16 cellular contexts compared by ENCODE assay signal in the genomic region with DNA sequence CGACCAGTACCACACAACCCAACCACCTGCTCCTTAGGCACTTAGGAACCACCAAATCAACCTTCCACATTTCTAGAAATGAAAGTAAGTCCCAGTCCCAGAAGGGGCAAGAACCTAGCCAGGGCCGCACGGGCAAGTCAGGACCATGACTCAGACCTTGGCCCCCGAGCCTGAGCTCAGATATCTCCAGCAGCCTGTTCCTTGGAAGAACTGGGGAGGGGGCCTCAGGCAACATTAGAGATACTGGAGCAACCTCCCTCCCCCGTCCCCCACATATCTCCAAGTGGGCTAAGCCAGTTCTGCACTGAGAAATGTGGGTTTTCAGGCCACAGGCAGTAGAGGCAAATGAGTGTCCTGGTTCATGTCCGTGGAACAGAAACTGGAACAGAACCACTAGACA. TPM values are rescaled to one million over a fixed set of nuclear protein-coding genes. Genes with fewer than 3 reads are reported as not detected.
A peak's percentile ranks its signal among the peaks of the same experiment; 100 is the strongest.
DNase-seq lines count a peak whose midpoint lies in the region; ATAC-seq, FAIRE-seq and TF ChIP-seq lines count a peak whose summit lies in the region.
"Had no signal": no experiment of that assay in that cellular context is flagged by ENCODE, and none has a peak within 500 bp of the region (broad histone marks: within the 10 kb centered on the region; RNA-seq: fewer than 3 reads in every experiment).

No MANE protein-coding gene starts in this region.

- 92% methylated on average over 6 of the region's 6 CpGs; no CpG with 5 or more reads in 1 of the 2 experiments for WGBS in H1 (ENCODE audit: extremely low coverage in 1 of 2, insufficient coverage in 1 of 2, insufficient read length in 1 of 2, insufficient replicate concordance in 2 of 2, low coverage in 1 of 2, low lambda C conversion rate in 2 of 2, missing lambda C conversion rate in 1 of 2), 2 experiments

- H3K4me3 ChIP-seq in OCI-LY7 (ENCODE audit: low read depth, low read length, poor library complexity, severe bottlenecking) (peak overlapping the region; percentile 5), H1 (ENCODE audit: extremely low read depth in 1 of 4, insufficient read depth in 2 of 4, low read depth in 3 of 4, low read length in 4 of 4) (no peak overlapping the region)
- H3K4me3 ChIP-seq: A549, heart left ventricle had no signal

- no peak for DNase-seq in activated naive CD4-positive, alpha-beta T cell treated with anti-CD3 and anti-CD28 coated beads for 36 hours
- DNase-seq in activated naive CD4-positive, alpha-beta T cell treated with Interleukin-2 at 50 U/mL for 16 hours, result no peak
- DNase-seq in OCI-LY7 (ENCODE audit: low spot score) (no peak), H1 (ENCODE audit: low read depth in 1 of 2, low spot score in 2 of 2) (no peak), NCI-H2171 (lab: John Stamatoyannopoulos, UW) (no peak), GM13976 (ENCODE audit: low spot score) (no peak), GOT3 (lab: John Stamatoyannopoulos, UW) (no peak)
- no peak for DNase-seq in stimulated activated naive B cell treated with anti-CD40 and anti-IgM and Interleukin-4, amounts not matched to agents 10 μg/mL and 1 μg/mL and 100 μg/mL, for 72 hours
- DNase-seq: central memory CD4-positive, alpha-beta T cell; left colon; NCI-H510A had no signal

- no peak overlapping the region for H2BK15ac ChIP-seq in H1 (ENCODE audit: low read length)

- H3K9me2 ChIP-seq in OCI-LY7 (ENCODE audit: insufficient read depth, low read length), result no peaks in the 10 kb centered on the region

- H3K4ac ChIP-seq in H1 (replicated peaks; ENCODE audit: insufficient read length, low read depth, low read length), result no peak overlapping the region

- H2AFZ ChIP-seq in OCI-LY7 (ENCODE audit: low read length), result no peak overlapping the region
- no peak overlapping the region for H2AFZ ChIP-seq in H1 (ENCODE audit: low read length)

- H3K23ac ChIP-seq in H1 (ENCODE audit: insufficient read length), result no peak overlapping the region

- H3K9me3 ChIP-seq in OCI-LY7 (ENCODE audit: low read length), result no peaks in the 10 kb centered on the region
- no peaks in the 10 kb centered on the region for H3K9me3 ChIP-seq in H1 (ENCODE audit: insufficient read depth in 2 of 2, low read depth in 1 of 2, low read length in 1 of 2)
- H3K9me3 ChIP-seq: A549, heart left ventricle had no signal

- TF ChIP-seq CTCF in OCI-LY7 (conservative IDR thresholded peaks at IDR 0.05; ENCODE audit: low read length) (no peak), H1 (IDR thresholded peaks at IDR 0.05; ENCODE audit: control extremely low read depth in 1 of 3, insufficient read depth in 1 of 3, low read depth in 1 of 3, low read length in 3 of 3) (no peak), GM13976 (IDR thresholded peaks at IDR 0.05; ENCODE audit: borderline replicate concordance, control extremely low read depth, extremely low read depth, insufficient read depth, missing control alignments) (no peak)

- no peaks in the 10 kb centered on the region for H3K9me3 Mint-ChIP-seq in activated naive CD4-positive, alpha-beta T cell treated with anti-CD3 and anti-CD28 coated beads for 36 hours
- no peaks in the 10 kb centered on the region for H3K9me3 Mint-ChIP-seq in stimulated activated naive B cell treated with anti-CD40 and anti-IgM and Interleukin-4, amounts not matched to agents 10 μg/mL and 1 μg/mL and 100 μg/mL, for 72 hours
- H3K9me3 Mint-ChIP-seq: nephron; T-helper 1 cell treated with Interleukin-12 subunit alpha and Interleukin-12 subunit beta and Interleukin-4 antibody, amounts not matched to agents 30 μg/mL and 1 μg/mL, for 36 hours had no signal

- peaks cover 61% of the 10 kb centered on the region for H3K4me1 Mint-ChIP-seq in activated naive CD4-positive, alpha-beta T cell treated with anti-CD3 and anti-CD28 coated beads for 36 hours (ENCODE audit: low read depth)
- H3K4me1 Mint-ChIP-seq in stimulated activated naive B cell treated with anti-CD40 and anti-IgM and Interleukin-4, amounts not matched to agents 10 μg/mL and 1 μg/mL and 100 μg/mL, for 72 hours, result peaks cover 78 to 92% of the 10 kb centered on the region in 2 donors

- H3K18ac ChIP-seq in H1 (ENCODE audit: extremely low read depth, low read length), result no peak overlapping the region; the same call in 1 of the 2 replicates

- no peak overlapping the region for H4K91ac ChIP-seq in H1 (replicated peaks; ENCODE audit: insufficient read length, low read length)

- H4K8ac ChIP-seq in H1 (ENCODE audit: extremely low read depth, insufficient read depth, low read length), result no peak overlapping the region

- in situ Hi-C loops in GM13976 (cut with MboI; ENCODE audit: low sequenced_read_pairs, unreplicated experiment), result no loop called here

- peak overlapping the region; percentile 4 for H3K27ac Mint-ChIP-seq in activated naive CD4-positive, alpha-beta T cell treated with anti-CD3 and anti-CD28 coated beads for 36 hours
- H3K27ac Mint-ChIP-seq in stimulated activated naive B cell treated with anti-CD40 and anti-IgM and Interleukin-4, amounts not matched to agents 10 μg/mL and 1 μg/mL and 100 μg/mL, for 72 hours, result peak overlapping the region; percentile 84

- H2BK5ac ChIP-seq in H1 (ENCODE audit: low read depth, low read length), result 0 out of 2 replicates have a peak overlapping the region, but pooled peaks have one; percentile 8

- H3K9ac ChIP-seq in H1 (replicated peaks in 1 of 4; ENCODE audit: extremely low read depth in 1 of 4, low read depth in 3 of 4, low read length in 3 of 4), result no peak overlapping the region

- POLR2A ChIA-PET in OCI-LY7 (lab: Charles Lee) (interaction anchor here (0.6 to 0.7 kb wide), 2 partner anchors 65 to 119 kb away, joined by 5 to 8 read pairs; no protein-coding TSS in a partner anchor), H1 (lab: Charles Lee; ENCODE audit: partially characterized antibody) (interaction anchor here (1.3 kb wide), 1 partner anchor 19 kb away, joined by 3 read pairs; no protein-coding TSS in a partner anchor)

- TF ChIP-seq POLR2A in H1 (IDR thresholded peaks at IDR 0.05; ENCODE audit: control extremely low read depth in 1 of 2, low read depth in 2 of 2, low read length in 2 of 2), result no peak

- peaks cover 7% of the 10 kb centered on the region; the same call in 1 of the 2 replicates for H3K79me2 ChIP-seq in OCI-LY7 (ENCODE audit: insufficient read depth, low read depth, low read length)
- peaks cover 4 to 66% of the 10 kb centered on the region in 2 experiments; a peak in 3 of 4 replicates for H3K79me2 ChIP-seq in H1 (ENCODE audit: control insufficient read depth in 1 of 2, insufficient read depth in 2 of 2, low read length in 2 of 2)

- H3K36me3 ChIP-seq in OCI-LY7 (ENCODE audit: insufficient read depth, low read length) (no peaks in the 10 kb centered on the region; the same call in 1 of the 2 replicates), H1 (ENCODE audit: control insufficient read depth in 2 of 4, insufficient read depth in 4 of 4, low read length in 3 of 4) (no peaks in the 10 kb centered on the region)
- H3K36me3 ChIP-seq: heart left ventricle had no signal

- no peaks in the 10 kb centered on the region for H3K27me3 ChIP-seq in H1 (replicated peaks in 1 of 4; ENCODE audit: control insufficient read depth in 3 of 4, extremely low read depth in 1 of 4, insufficient read depth in 3 of 4, low read length in 3 of 4)
- H3K27me3 ChIP-seq: heart left ventricle had no signal

- peaks cover 23% of the 10 kb centered on the region for H3K79me1 ChIP-seq in H1 (ENCODE audit: low read depth, low read length)

- H3K4me1 ChIP-seq in OCI-LY7 (ENCODE audit: insufficient read depth, low read length, poor library complexity, severe bottlenecking) (peaks cover 55% of the 10 kb centered on the region), H1 (replicated peaks in 1 of 4; ENCODE audit: control insufficient read depth in 3 of 4, insufficient read depth in 4 of 4, low read length in 3 of 4) (peaks cover 8 to 24% (median 13%) of the 10 kb centered on the region in 4 experiments)

- no peaks in the 10 kb centered on the region for H4K20me1 ChIP-seq in OCI-LY7 (ENCODE audit: insufficient read depth, low read length)
- H4K20me1 ChIP-seq in H1 (replicated peaks in 1 of 2; ENCODE audit: control insufficient read depth in 1 of 2, insufficient read depth in 2 of 2, low read length in 2 of 2), result peaks cover 17 to 44% of the 10 kb centered on the region in 2 experiments

- no peak overlapping the region for H3K4me3 Mint-ChIP-seq in activated naive CD4-positive, alpha-beta T cell treated with anti-CD3 and anti-CD28 coated beads for 36 hours
- H3K4me3 Mint-ChIP-seq in stimulated activated naive B cell treated with anti-CD40 and anti-IgM and Interleukin-4, amounts not matched to agents 10 μg/mL and 1 μg/mL and 100 μg/mL, for 72 hours, result peak overlapping the region; percentile 26 to 52
- H3K4me3 Mint-ChIP-seq: nephron; T-helper 1 cell treated with Interleukin-12 subunit alpha and Interleukin-12 subunit beta and Interleukin-4 antibody, amounts not matched to agents 30 μg/mL and 1 μg/mL, for 36 hours had no signal

- peak overlapping the region; percentile 53 for H3K4me2 ChIP-seq in OCI-LY7 (ENCODE audit: low read length)
- H3K4me2 ChIP-seq in H1 (ENCODE audit: insufficient read depth in 1 of 2, low read depth in 2 of 2, low read length in 2 of 2), result no peak overlapping the region
- H3K4me2 ChIP-seq: A549 had no signal

- no peak for TF ChIP-seq EP300 in H1 (IDR thresholded peaks at IDR 0.05; ENCODE audit: borderline replicate concordance in 1 of 2, low read depth in 2 of 2, low read length in 2 of 2)

- CTCF ChIA-PET in activated naive CD4-positive, alpha-beta T cell treated with anti-CD3 and anti-CD28 coated beads for 36 hours (lab: Charles Lee), result interaction anchor here (1.2 kb wide), 1 partner anchor 48 kb away, joined by 5 read pairs; no protein-coding TSS in a partner anchor
- CTCF ChIA-PET in OCI-LY7 (lab: Charles Lee; ENCODE audit: unreplicated experiment), result no interaction called here
- CTCF ChIA-PET in H1 (lab: Charles Lee; ENCODE audit: partially characterized antibody), result interaction anchor here (0.7 to 3.2 kb wide), 2 partner anchors 19 to 45 kb away, joined by 3 to 16 read pairs; no protein-coding TSS in a partner anchor

- no peak overlapping the region for H3K14ac ChIP-seq in H1 (ENCODE audit: insufficient read length)

- no peaks in the 10 kb centered on the region for H3K27me3 Mint-ChIP-seq in activated naive CD4-positive, alpha-beta T cell treated with anti-CD3 and anti-CD28 coated beads for 36 hours (ENCODE audit: low read depth)
- H3K27me3 Mint-ChIP-seq in stimulated activated naive B cell treated with anti-CD40 and anti-IgM and Interleukin-4, amounts not matched to agents 10 μg/mL and 1 μg/mL and 100 μg/mL, for 72 hours, result no peaks in the 10 kb centered on the region

- TF ChIP-seq RAD21 in H1 (IDR thresholded peaks at IDR 0.05 in 1 of 2, conservative IDR thresholded peaks at IDR 0.05 in 1 of 2; ENCODE audit: low read depth in 2 of 2, low read length in 2 of 2), result no peak

- no peak overlapping the region for H3K56ac ChIP-seq in H1 (replicated peaks; ENCODE audit: insufficient read length, low read depth, low read length)

- no peak for ATAC-seq in stimulated activated naive B cell treated with anti-CD40 and anti-IgM and Interleukin-4, amounts not matched to agents 10 μg/mL and 1 μg/mL and 100 μg/mL, for 72 hours (replicated peaks)
- ATAC-seq: A549, heart left ventricle, left colon, Panc1 had no signal

- BruUV-seq in OCI-LY7 (replicated peaks; lab: Mats Ljungman, UMichigan), result no TSS peak

- no peak overlapping the region for H2BK20ac ChIP-seq in H1 (ENCODE audit: low read length)

- H3K36me3 Mint-ChIP-seq in activated naive CD4-positive, alpha-beta T cell treated with anti-CD3 and anti-CD28 coated beads for 36 hours (ENCODE audit: low read depth), result peaks cover 2% of the 10 kb centered on the region
- peaks cover 0 to 10% of the 10 kb centered on the region in 2 donors for H3K36me3 Mint-ChIP-seq in stimulated activated naive B cell treated with anti-CD40 and anti-IgM and Interleukin-4, amounts not matched to agents 10 μg/mL and 1 μg/mL and 100 μg/mL, for 72 hours

- no peak overlapping the region for H2BK120ac ChIP-seq in H1 (replicated peaks; ENCODE audit: low read depth, low read length)

- H3K23me2 ChIP-seq in H1 (ENCODE audit: low read depth, low read length), result no peaks in the 10 kb centered on the region

- intact Hi-C loops in activated naive CD4-positive, alpha-beta T cell treated with anti-CD3 and anti-CD28 coated beads for 36 hours (cut with micrococcal nuclease), result no loop called here
- intact Hi-C loops in OCI-LY7 (cut with micrococcal nuclease; ENCODE audit: unreplicated experiment), result no loop called here

- no peak overlapping the region for H2BK12ac ChIP-seq in H1 (ENCODE audit: low read depth, low read length)

- FAIRE-seq in H1 (lab: Jason Lieb, UNC), result no peak
- FAIRE-seq: A549 had no signal

- no peak overlapping the region for H4K5ac ChIP-seq in H1 (ENCODE audit: insufficient read length, low read depth, low read length)

- H3K27ac ChIP-seq in OCI-LY7 (ENCODE audit: low read depth, low read length, poor library complexity, severe bottlenecking), result peak overlapping the region; percentile 73
- no peak overlapping the region for H3K27ac ChIP-seq in H1 (ENCODE audit: low read depth, low read length)
- H3K27ac ChIP-seq: A549, heart left ventricle had no signal

- no peak overlapping the region for H2AK5ac ChIP-seq in H1 (ENCODE audit: low read depth, low read length)

RNA-seq across cellular contexts. Expression of a gene that starts 7.7 kb away (rescaled TPM):
- total RNA-seq in activated naive CD4-positive, alpha-beta T cell treated with anti-CD3 and anti-CD28 coated beads for 36 hours, result 10 to 100 TPM; 64.7 to 70.1 TPM
- total RNA-seq in OCI-LY7 (2014; rRNA removed; shearing (Covaris generic)), result 61.3 and 65.6 TPM in 2 replicates
- total RNA-seq in OCI-LY7 (2022), result 96.9 and 106 TPM in 2 replicates
- 59.5 and 61.6 TPM in 2 replicates for total RNA-seq in H1 (2021; fragmentation: NEBNext Ultra II Directional; extraction: Animal tissue kit (Norgen Biotek cat#: 25700))
- 25.7 and 39.9 TPM in 2 replicates for polyA plus RNA-seq in H1 (2011; rRNA removed)
- 34.5 TPM for polyA plus RNA-seq in H1 (2011; cell fraction: cytosol; rRNA removed)
- 123 TPM for polyA plus RNA-seq in H1 (2011; cell fraction: nucleus; rRNA removed)
- 39.5 to 54.2 TPM (median 51.4 TPM) in 4 replicates for polyA plus RNA-seq in H1 (2012, experiment 1 of 2)
- 53.3 TPM for polyA plus RNA-seq in H1 (2012, experiment 2 of 2)
- 28.7 TPM for polyA plus RNA-seq in H1 (2013, experiment 1 of 2)
- 25.5 TPM for polyA plus RNA-seq in H1 (2013, experiment 2 of 2)
- 39.5 and 45.8 TPM in 2 replicates for polyA minus RNA-seq in H1 (2011; rRNA and poly(A)+ RNA removed)
- 52.5 TPM for polyA minus RNA-seq in H1 (2011; cell fraction: cytosol; rRNA and poly(A)+ RNA removed)
- polyA minus RNA-seq in H1 (2011; cell fraction: nucleus; rRNA and poly(A)+ RNA removed), result 66.4 TPM

RNA-seq across cellular contexts. Expression of a gene that starts 49.4 kb away (rescaled TPM):
- 10 to 100 TPM; 11.9 to 12.0 TPM for total RNA-seq in activated naive CD4-positive, alpha-beta T cell treated with anti-CD3 and anti-CD28 coated beads for 36 hours
- 8.1 and 12.9 TPM in 2 replicates for total RNA-seq in OCI-LY7 (2014; rRNA removed; shearing (Covaris generic))
- 10.4 and 12.1 TPM in 2 replicates for total RNA-seq in OCI-LY7 (2022)
- total RNA-seq in H1 (2021; fragmentation: NEBNext Ultra II Directional; extraction: Animal tissue kit (Norgen Biotek cat#: 25700)), result 23.7 and 25.3 TPM in 2 replicates
- 35.7 and 57.1 TPM in 2 replicates for polyA plus RNA-seq in H1 (2011; rRNA removed)
- polyA plus RNA-seq in H1 (2011; cell fraction: cytosol; rRNA removed), result 41.5 TPM
- polyA plus RNA-seq in H1 (2011; cell fraction: nucleus; rRNA removed), result 74.6 TPM
- polyA plus RNA-seq in H1 (2012, experiment 1 of 2), result 26.5 to 39.2 TPM (median 33.0 TPM) in 4 replicates
- 26.5 TPM for polyA plus RNA-seq in H1 (2012, experiment 2 of 2)
- polyA plus RNA-seq in H1 (2013, experiment 1 of 2), result 16.4 TPM
- 14.7 TPM for polyA plus RNA-seq in H1 (2013, experiment 2 of 2)
- 31.9 and 36.2 TPM in 2 replicates for polyA minus RNA-seq in H1 (2011; rRNA and poly(A)+ RNA removed)
- polyA minus RNA-seq in H1 (2011; cell fraction: cytosol; rRNA and poly(A)+ RNA removed), result 19.2 TPM
- 19.1 TPM for polyA minus RNA-seq in H1 (2011; cell fraction: nucleus; rRNA and poly(A)+ RNA removed)
